Comparison of ENCODE assay signal across 21 cellular contexts in genomic region chr7:107219563-107220244, GRCh38.
"Had no signal": no experiment of that assay in that cellular context is flagged by ENCODE, and none has a peak within 500 bp of the region (broad histone marks: within the 10 kb centered on the region; RNA-seq: fewer than 3 reads in every experiment).

No MANE protein-coding gene starts in this region.

- H3K27ac ChIP-seq: colonic mucosa, esophagus squamous epithelium, foreskin keratinocyte, lower lobe of right lung, testis, tibial nerve, upper lobe of right lung, vagina had no signal

- ATAC-seq: foreskin keratinocyte; left lobe of liver; lower lobe of right lung; natural killer cell; sciatic nerve; stimulated activated naive B cell treated with anti-CD40 and anti-IgM and Interleukin-4, amounts not matched to agents 10 μg/mL and 1 μg/mL and 100 μg/mL, for 72 hours; stimulated activated naive CD8-positive, alpha-beta T cell treated with anti-CD3 and anti-CD28 coated beads, Interleukin-15, amount 100 ng/mL, for 72 hours; upper lobe of right lung had no signal

- H3K9me3 ChIP-seq: colonic mucosa, lower lobe of right lung, testis, tibial nerve, upper lobe of right lung, vagina had no signal

- H3K4me1 ChIP-seq: colonic mucosa, esophagus squamous epithelium, lower lobe of right lung, testis, tibial nerve, upper lobe of right lung, vagina had no signal

- H3K36me3 ChIP-seq: colonic mucosa, lower lobe of right lung, upper lobe of right lung, vagina had no signal

- H3K4me3 ChIP-seq: colonic mucosa, esophagus squamous epithelium, lower lobe of right lung, testis, tibial nerve, upper lobe of right lung, vagina had no signal

- H3K27me3 ChIP-seq: colonic mucosa, esophagus squamous epithelium, foreskin keratinocyte, testis, tibial nerve, upper lobe of right lung, vagina had no signal

- DNase-seq: colonic mucosa; dermis blood vessel endothelial cell; esophagus squamous epithelium; foreskin keratinocyte; head of caudate nucleus; hypothalamus; kidney glomerular epithelial cell; lower lobe of right lung; natural killer cell; posterior cingulate gyrus; stimulated activated CD4-positive, alpha-beta T cell treated with anti-CD3 and anti-CD28 coated beads, Interleukin-2, amount 100 ng/mL, for 24 hours; stimulated activated CD4-positive, alpha-beta T cell treated with anti-CD3 and anti-CD28 coated beads, Interleukin-4, amount 100 ng/mL, for 4 hours; stimulated activated naive B cell treated with anti-CD40 and anti-IgM and Interleukin-4, amounts not matched to agents 10 μg/mL and 1 μg/mL and 100 μg/mL, for 72 hours; stimulated activated naive CD8-positive, alpha-beta T cell treated with anti-CD3 and anti-CD28 coated beads, Interleukin-15, amount 100 ng/mL, for 72 hours; testis; upper lobe of right lung had no signal

- FAIRE-seq: islet of Langerhans had no signal
